ENCODE assay signal across 8 cellular contexts in the genomic region with DNA sequence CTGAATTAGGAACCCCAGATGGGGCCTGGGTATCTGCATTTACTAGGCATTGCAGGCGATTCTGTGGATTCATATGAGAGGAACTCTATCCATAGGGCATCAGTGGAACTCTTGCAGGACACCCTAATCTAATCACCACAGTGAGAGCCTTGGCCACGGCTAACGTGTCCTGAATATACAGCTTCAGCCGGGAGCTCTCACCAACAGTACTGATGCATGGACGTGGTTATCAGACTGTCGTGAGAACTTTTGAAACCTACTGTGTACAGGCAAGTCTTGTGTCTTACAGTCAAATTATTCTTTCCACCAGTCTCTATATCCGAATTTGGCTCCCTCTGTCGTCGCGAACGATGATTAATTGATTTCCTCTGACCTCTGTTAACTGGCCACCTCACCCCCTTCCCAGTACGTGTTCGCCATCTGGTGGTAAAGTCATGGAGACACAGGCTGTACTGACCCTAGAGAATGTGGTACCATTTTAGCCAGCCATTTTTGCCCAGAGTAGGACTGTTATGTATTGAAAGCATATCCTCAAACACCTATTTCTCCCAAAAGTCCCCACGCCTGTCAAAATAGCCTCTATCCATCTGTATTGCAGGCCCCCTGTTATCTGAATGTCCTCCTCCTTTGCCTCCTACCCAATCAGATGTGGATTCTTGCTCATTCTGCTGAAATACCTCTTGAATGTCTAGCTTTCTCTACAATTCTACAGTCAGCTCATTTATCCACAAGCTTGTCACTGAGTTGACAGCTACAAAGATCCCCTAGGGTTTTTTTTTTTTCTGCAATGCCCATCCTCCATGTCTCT. TPM values are rescaled to one million over a fixed set of nuclear protein-coding genes. Genes with fewer than 3 reads are reported as not detected.
DNase-seq lines count a peak whose midpoint lies in the region; ATAC-seq and TF ChIP-seq lines count a peak whose summit lies in the region.

No MANE protein-coding gene starts in this region.

- peaks cover 15% of the 10 kb centered on the region for H3K4me1 ChIP-seq in BE2C
- H3K4me1 ChIP-seq in foreskin keratinocyte: no peaks in the 10 kb centered on the region

- TF ChIP-seq CTCF in BE2C (IDR thresholded peaks at IDR 0.05; ENCODE audit: low read depth, low read length): peak; percentile 99
- TF ChIP-seq CTCF in WI38 (IDR thresholded peaks at IDR 0.05; ENCODE audit: low read depth, low read length): peak; percentile 82
- peak; percentile 94 for TF ChIP-seq CTCF in foreskin keratinocyte (conservative IDR thresholded peaks at IDR 0.05)

- H3K27ac ChIP-seq in foreskin keratinocyte: no peak overlapping the region

- no peaks in the 10 kb centered on the region for H3K9me3 ChIP-seq in BE2C

- peak; percentile 72 for ATAC-seq in GM18505 (IDR thresholded peaks at IDR 0.05; ENCODE audit: unreplicated experiment)
- peak; percentile 71 for ATAC-seq in HG02973 (IDR thresholded peaks at IDR 0.05; ENCODE audit: unreplicated experiment)
- peak; percentile 79 for ATAC-seq in foreskin keratinocyte
- ATAC-seq in HG02981 (IDR thresholded peaks at IDR 0.05; ENCODE audit: unreplicated experiment): no peak

- H3K4me3 ChIP-seq in BE2C (ENCODE audit: low read depth, low read length) (peak overlapping the region; percentile 36; the same call in 1 of the 2 replicates), WI38 (ENCODE audit: low read depth, low read length) (no peak overlapping the region)

- DNase-seq in BE2C (peak; percentile 76), NCI-H2081 (lab: John Stamatoyannopoulos, UW) (peak; percentile 79 to 80), foreskin keratinocyte (peak in 1 of 2 donors; percentile 54), non-pigmented ciliary epithelial cell (ENCODE audit: low read depth) (peak; percentile 48)

- H3K27me3 ChIP-seq in BE2C: no peaks in the 10 kb centered on the region
- no peaks in the 10 kb centered on the region for H3K27me3 ChIP-seq in foreskin keratinocyte

- no peak for TF ChIP-seq POLR2A in GM18505 (IDR thresholded peaks at IDR 0.05; ENCODE audit: borderline replicate concordance, extremely low read depth, insufficient read depth, insufficient read length)

- no peaks in the 10 kb centered on the region for H3K36me3 ChIP-seq in BE2C

RNA-seq across cellular contexts. Expression of gene GLDN, which starts 39.7 kb away (rescaled TPM):
- polyA plus RNA-seq in BE2C (2012; ENCODE audit: insufficient read depth, insufficient read length, low read depth): not detected
- total RNA-seq in foreskin keratinocyte: not detected in 2 replicates
- not detected in 2 replicates for polyA plus RNA-seq in foreskin keratinocyte

RNA-seq across cellular contexts. Expression of gene CYP19A1, which starts 42.8 kb away (rescaled TPM):
- polyA plus RNA-seq in BE2C (2012; ENCODE audit: insufficient read depth, insufficient read length, low read depth): 0.56 TPM
- not detected in 2 replicates for total RNA-seq in foreskin keratinocyte
- not detected in 2 replicates for polyA plus RNA-seq in foreskin keratinocyte
